In genomic region chr17:44323359-44324091, GRCh38 we compare ENCODE assay signal across 1 cellular context.
TF ChIP-seq lines count a peak whose summit lies in the region.

No MANE protein-coding gene starts in this region.

TF ChIP-seq in HepG2, 621 proteins besides CTCF, POLR2A, EP300 and RAD21 (continued from another document):
- no peak; the same call in 1 of the 2 replicates for TF ChIP-seq FLYWCH1 (CRISPR knock-in tag; IDR thresholded peaks at IDR 0.05)
